ENCODE assay signal across 25 cellular contexts in the genomic region with DNA sequence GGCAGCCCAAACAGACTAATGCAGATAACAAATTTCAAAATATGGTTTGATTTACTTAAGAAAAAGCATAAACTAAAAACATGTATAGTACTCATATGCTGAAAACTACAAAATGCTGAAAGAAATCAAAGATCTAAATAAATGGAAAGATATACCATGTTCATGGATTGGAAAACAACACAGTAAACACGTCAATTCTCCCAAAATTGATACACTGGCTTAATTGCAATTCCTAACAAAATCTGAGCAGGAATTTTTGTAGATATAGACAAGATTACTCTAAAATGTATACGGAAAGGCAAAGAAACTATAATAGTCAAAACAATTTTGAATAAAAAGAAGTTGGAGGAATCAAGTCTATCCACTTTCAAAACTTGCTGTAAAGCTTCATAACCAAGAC.
"Had no signal": no experiment of that assay in that cellular context is flagged by ENCODE, and none has a peak within 500 bp of the region (broad histone marks: within the 10 kb centered on the region; RNA-seq: fewer than 3 reads in every experiment).

No MANE protein-coding gene starts in this region.

- H3K9ac ChIP-seq: parathyroid adenoma had no signal

- H3K27me3 ChIP-seq: ovary, right lobe of liver, sigmoid colon, stomach, thyroid gland, tibial nerve, upper lobe of left lung, vagina had no signal

- H2AFZ ChIP-seq: parathyroid adenoma had no signal

- H3K27ac ChIP-seq: ovary, parathyroid adenoma, psoas muscle, right lobe of liver, sigmoid colon, stomach, thoracic aorta, thyroid gland, tibial nerve, upper lobe of left lung, vagina had no signal

- H3K79me2 ChIP-seq: parathyroid adenoma had no signal

- H3K9me3 ChIP-seq: thyroid gland had no signal

- FAIRE-seq: small intestine, urothelium cell line had no signal

- ATAC-seq: natural killer cell treated with Interleukin-12 subunit alpha and Interleukin-12 subunit beta and Interleukin-15 and Interleukin-18, amount 100 ng/mL, for 72 hours; psoas muscle; right cardiac atrium; right lobe of liver; stimulated activated effector memory CD8-positive, alpha-beta T cell treated with anti-CD3 and anti-CD28 coated beads, Interleukin-12 subunit alpha, Interleukin-12 subunit beta, amount 100 ng/mL, for 72 hours; stimulated activated naive B cell treated with anti-CD40 and anti-IgM and Interleukin-4, amounts not matched to agents 10 μg/mL and 1 μg/mL and 100 μg/mL, for 72 hours had no signal

- H3K4me1 ChIP-seq: psoas muscle, sigmoid colon, tibial nerve, vagina had no signal

- H3K36me3 ChIP-seq: ovary, right lobe of liver, thoracic aorta, thyroid gland, vagina had no signal

- DNase-seq: nephron progenitor cell; occipital lobe; sigmoid colon; small intestine; stimulated activated CD4-positive, alpha-beta T cell treated with anti-CD3 and anti-CD28 coated beads, Interleukin-15, amount 100 ng/mL, for 24 hours; stimulated activated CD4-positive, alpha-beta T cell treated with anti-CD3 and anti-CD28 coated beads, Interleukin-2, amount 100 ng/mL, for 24 hours; stimulated activated CD4-positive, alpha-beta T cell treated with anti-CD3 and anti-CD28 coated beads, Interleukin-2, amount 100 ng/mL, for 48 hours; stimulated activated CD4-positive, alpha-beta T cell treated with anti-CD3 and anti-CD28 coated beads, Interleukin-4, amount 100 ng/mL, for 24 hours; stimulated activated naive B cell treated with anti-CD40 and anti-IgM and Interleukin-4, amounts not matched to agents 10 μg/mL and 1 μg/mL and 100 μg/mL, for 72 hours; stimulated activated naive CD4-positive, alpha-beta T cell treated with Interleukin-2 at 50 U/mL for 16 hours; stomach; thyroid gland; trophoblast cell; upper lobe of left lung had no signal

- H3K4me3 ChIP-seq: ovary, psoas muscle, right lobe of liver, sigmoid colon, stomach, thoracic aorta, thyroid gland, tibial nerve, upper lobe of left lung, vagina had no signal
